1 cellular context compared by ENCODE assay signal in genomic region chr13:77544365-77544764, GRCh38.
TF ChIP-seq lines count a peak whose summit lies in the region.

No MANE protein-coding gene starts in this region.

TF ChIP-seq in HepG2, 621 proteins besides CTCF, POLR2A, EP300 and RAD21 (continued from another document):
- TF ChIP-seq AGO2 (optimal IDR thresholded peaks at IDR 0.05; ENCODE audit: low read depth, low read length), result no peak
- TF ChIP-seq ZNF225 (CRISPR knock-in tag; IDR thresholded peaks at IDR 0.05), result no peak
- TF ChIP-seq ZBTB44 (CRISPR knock-in tag; IDR thresholded peaks at IDR 0.05), result no peak
